15 cellular contexts compared by ENCODE assay signal in genomic region chr16:22347100-22347820, GRCh38. TPM values are rescaled to one million over a fixed set of nuclear protein-coding genes. Genes with fewer than 3 reads are reported as not detected.
A peak's percentile ranks its signal among the peaks of the same experiment; 100 is the strongest.
DNase-seq lines count a peak whose midpoint lies in the region; ATAC-seq, FAIRE-seq and TF ChIP-seq lines count a peak whose summit lies in the region.
"Had no signal": no experiment of that assay in that cellular context is flagged by ENCODE, and none has a peak within 500 bp of the region (broad histone marks: within the 10 kb centered on the region; RNA-seq: fewer than 3 reads in every experiment).

No MANE protein-coding gene starts in this region.

- WGBS in HepG2 (ENCODE audit: low lambda C conversion rate): 96% methylated on average over 20 of the region's 20 CpGs

- H3K9me3 ChIP-seq in CD4-positive, CD25-positive, alpha-beta regulatory T cell (ENCODE audit: control insufficient read depth in 2 of 2, low read length in 2 of 2): no peaks in the 10 kb centered on the region
- no peaks in the 10 kb centered on the region for H3K9me3 ChIP-seq in Caco-2
- no peaks in the 10 kb centered on the region for H3K9me3 ChIP-seq in HepG2 (ENCODE audit: low read length)
- H3K9me3 ChIP-seq: suprapubic skin had no signal

- peaks cover 68% of the 10 kb centered on the region for H3K36me3 ChIP-seq in CD4-positive, CD25-positive, alpha-beta regulatory T cell (ENCODE audit: control insufficient read depth, insufficient read depth, low read length)
- H3K36me3 ChIP-seq in Caco-2 (ENCODE audit: control insufficient read depth, insufficient read depth, low read length) (peaks cover 4% of the 10 kb centered on the region; the same call in 1 of the 2 replicates), HepG2 (replicated peaks in 1 of 2; ENCODE audit: control insufficient read depth in 1 of 2, insufficient read depth in 2 of 2, low read length in 2 of 2) (peaks cover 39 to 69% of the 10 kb centered on the region in 2 experiments)

- no peak for DNase-seq in CD4-positive, CD25-positive, alpha-beta regulatory T cell
- DNase-seq in Caco-2 (no peak), cerebellar cortex (ENCODE audit: low spot score) (peak; percentile 48), HepG2 (ENCODE audit: low spot score) (no peak), retina (no peak)
- no peak for DNase-seq in activated CD8-positive, alpha-beta memory T cell treated with anti-CD3 and anti-CD28 coated beads, Interleukin-2, amount 50 U/mL, for 4 hours
- DNase-seq: activated CD4-positive, alpha-beta T cell treated with anti-CD3 and anti-CD28 coated beads, Interleukin-2, amount 50 U/mL, for 1 hour; brain microvascular endothelial cell; effector memory CD4-positive, alpha-beta T cell; NCI-H1417 treated with DMSO at 0.1 percent for 48 hours; NCI-H345; nephron progenitor cell; SHP77 treated with DMSO at 0.1 percent for 48 hours had no signal

- no peaks in the 10 kb centered on the region for H3K27me3 ChIP-seq in CD4-positive, CD25-positive, alpha-beta regulatory T cell (ENCODE audit: control insufficient read depth, insufficient read depth, low read length)
- H3K27me3 ChIP-seq in Caco-2 (replicated peaks; ENCODE audit: control insufficient read depth, insufficient read depth, low read length) (no peaks in the 10 kb centered on the region), HepG2 (ENCODE audit: control insufficient read depth in 1 of 2, insufficient read depth in 2 of 2, low read length in 2 of 2) (no peaks in the 10 kb centered on the region)
- H3K27me3 ChIP-seq: brain microvascular endothelial cell, suprapubic skin had no signal

- no peak overlapping the region for H3K4me2 ChIP-seq in HepG2 (ENCODE audit: low read depth, low read length)

- no peaks in the 10 kb centered on the region for H3K4me1 ChIP-seq in CD4-positive, CD25-positive, alpha-beta regulatory T cell (ENCODE audit: control insufficient read depth, insufficient read depth, low read length, poor library complexity, severe bottlenecking)
- H3K4me1 ChIP-seq in Caco-2: peaks cover 7% of the 10 kb centered on the region
- 0 out of 2 replicates have a peak, but pooled peaks cover under 1% of the 10 kb centered on the region for H3K4me1 ChIP-seq in HepG2 (ENCODE audit: insufficient read depth, low read length)

- CTCF ChIA-PET in Caco-2 (lab: Charles Lee) (interaction anchor here (1.5 kb wide), 1 partner anchor 10 kb away, joined by 4 read pairs; no protein-coding TSS in a partner anchor), HepG2 (lab: Yijun Ruan, JAX; ENCODE audit: low intra/inter-chr PET ratio, low total read pairs) (no interaction called here)

- in situ Hi-C loops in HepG2 (cut with HindIII; ENCODE audit: extremely low pct_ligation_motif_present, low pct_unique_long_range_greater_than_20kb): loop anchor here (25.0 kb wide), 2 partner anchors 785 to 1185 kb away; partner anchors contain the start of genes DNAH3 and LDAF1

- peaks cover 27 to 33% (median 30%) of the 10 kb centered on the region in 4 donors for H3K4me1 Mint-ChIP-seq in CD4-positive, CD25-positive, alpha-beta regulatory T cell
- H3K4me1 Mint-ChIP-seq in Caco-2 (ENCODE audit: low read depth, unreplicated experiment): no peaks in the 10 kb centered on the region
- H3K4me1 Mint-ChIP-seq: nephron progenitor cell had no signal

- no peak overlapping the region for H3K9ac ChIP-seq in HepG2 (ENCODE audit: insufficient read depth, low read depth, low read length)

- H3K27me3 Mint-ChIP-seq in CD4-positive, CD25-positive, alpha-beta regulatory T cell: no peaks in the 10 kb centered on the region
- H3K27me3 Mint-ChIP-seq in Caco-2 (ENCODE audit: insufficient read depth, unreplicated experiment): no peaks in the 10 kb centered on the region

- TF ChIP-seq RAD21 in HepG2 (CRISPR knock-in tag; IDR thresholded peaks at IDR 0.05): no peak

- BruUV-seq in Caco-2 (replicated peaks; lab: Mats Ljungman, UMichigan): no TSS peak
- no TSS peak for BruUV-seq in HepG2 (replicated peaks; lab: Mats Ljungman, UMichigan)

- no peak for TF ChIP-seq EP300 in HepG2 (IDR thresholded peaks at IDR 0.05; ENCODE audit: low read depth in 2 of 2, low read length in 2 of 2)
- TF ChIP-seq EP300 in HepG2 (CRISPR knock-in tag; IDR thresholded peaks at IDR 0.05; ENCODE audit: borderline replicate concordance): no peak

- no peak for ATAC-seq in CD4-positive, CD25-positive, alpha-beta regulatory T cell (ENCODE audit: low read depth in 2 of 2)
- ATAC-seq in HepG2 (peak; percentile 26), GM19035 (IDR thresholded peaks at IDR 0.05; ENCODE audit: unreplicated experiment) (no peak)

- H3K27ac ChIP-seq in CD4-positive, CD25-positive, alpha-beta regulatory T cell (ENCODE audit: insufficient read depth, low read length, poor library complexity, severe bottlenecking): no peak overlapping the region
- no peak overlapping the region for H3K27ac ChIP-seq in HepG2 (ENCODE audit: extremely low read length, insufficient read depth, low read length)
- H3K27ac ChIP-seq: brain microvascular endothelial cell, suprapubic skin had no signal

- peaks cover 12% of the 10 kb centered on the region for H3K79me2 ChIP-seq in HepG2 (ENCODE audit: insufficient read depth, low read length)

- POLR2A ChIA-PET in Caco-2 (lab: Charles Lee) (no interaction called here), HepG2 (lab: Yijun Ruan, JAX) (interaction anchor here (2.1 kb wide), 1 partner anchor 26 kb away, joined by 6 read pairs; no protein-coding TSS in a partner anchor)

- peaks cover 47% of the 10 kb centered on the region for H3K36me3 Mint-ChIP-seq in CD4-positive, CD25-positive, alpha-beta regulatory T cell
- peaks cover 59% of the 10 kb centered on the region for H3K36me3 Mint-ChIP-seq in Caco-2 (ENCODE audit: insufficient read depth, unreplicated experiment)

- intact Hi-C loops in Caco-2 (cut with micrococcal nuclease; ENCODE audit: unreplicated experiment) (no loop called here), HepG2 (cut with micrococcal nuclease; ENCODE audit: unreplicated experiment) (no loop called here)

- no peak for FAIRE-seq in HepG2 (lab: Jason Lieb, UNC)

- TF ChIP-seq CTCF in Caco-2 (IDR thresholded peaks at IDR 0.05; ENCODE audit: insufficient read depth in 1 of 2, low read depth in 1 of 2, low read length in 1 of 2, severe bottlenecking in 1 of 2, unreplicated experiment in 1 of 2) (no peak), HepG2 (CRISPR knock-in tag; IDR thresholded peaks at IDR 0.05) (no peak)

- H2AFZ ChIP-seq in HepG2 (ENCODE audit: low read length): no peak overlapping the region

- no peak for TF ChIP-seq POLR2A in HepG2 (IDR thresholded peaks at IDR 0.05; ENCODE audit: insufficient read depth in 1 of 2, low read depth in 2 of 2, low read length in 2 of 2)

- H3K27ac Mint-ChIP-seq in CD4-positive, CD25-positive, alpha-beta regulatory T cell: peak overlapping the region in 2 of 3 donors; percentile 70 to 84
- H3K27ac Mint-ChIP-seq in Caco-2 (ENCODE audit: unreplicated experiment): peak overlapping the region; percentile 56

- H3K9me3 Mint-ChIP-seq in CD4-positive, CD25-positive, alpha-beta regulatory T cell: peaks cover 0 to 2% (median 0%) of the 10 kb centered on the region in 7 donors
- no peaks in the 10 kb centered on the region for H3K9me3 Mint-ChIP-seq in Caco-2 (ENCODE audit: unreplicated experiment)

- no peak overlapping the region for H3K4me3 ChIP-seq in CD4-positive, CD25-positive, alpha-beta regulatory T cell (ENCODE audit: low read depth, low read length)
- H3K4me3 ChIP-seq in Caco-2 (ENCODE audit: low read depth, low read length) (no peak overlapping the region), HepG2 (replicated peaks in 1 of 3; ENCODE audit: insufficient read depth in 1 of 3, low read depth in 2 of 3, low read length in 3 of 3) (no peak overlapping the region)
- H3K4me3 ChIP-seq: suprapubic skin had no signal

- H4K20me1 ChIP-seq in HepG2 (ENCODE audit: insufficient read depth, low read length): peaks cover 12% of the 10 kb centered on the region; the same call in 1 of the 2 replicates

- H3K4me3 Mint-ChIP-seq in CD4-positive, CD25-positive, alpha-beta regulatory T cell: no peak overlapping the region
- H3K4me3 Mint-ChIP-seq in Caco-2 (ENCODE audit: unreplicated experiment): no peak overlapping the region
- H3K4me3 Mint-ChIP-seq: nephron progenitor cell had no signal

RNA-seq across cellular contexts. Expression of gene CDR2, which starts 27.2 kb away (rescaled TPM):
- total RNA-seq in CD4-positive, CD25-positive, alpha-beta regulatory T cell: 90.2 TPM
- 10 to 100 TPM; 64.7 to 82.1 (median 74.3) TPM for polyA plus RNA-seq in CD4-positive, CD25-positive, alpha-beta regulatory T cell
- total RNA-seq in Caco-2 (2022): 24.3 and 31.0 TPM in 2 replicates
- total RNA-seq in HepG2 (2016; rRNA removed; fragmentation: Illumina TruSeq; extraction: Trizol): 59.0 and 76.7 TPM in 2 replicates
- 20.7 and 23.8 TPM in 2 replicates for total RNA-seq in HepG2 (2016; cell fraction: cytosol; rRNA removed; fragmentation: Illumina TruSeq; extraction: Trizol; ENCODE audit: low read depth)
- total RNA-seq in HepG2 (2016; cell fraction: insoluble cytoplasmic fraction; rRNA removed; fragmentation: Illumina TruSeq; extraction: Trizol): 60.0 and 73.9 TPM in 2 replicates
- 44.0 and 46.8 TPM in 2 replicates for total RNA-seq in HepG2 (2016; cell fraction: membrane; rRNA removed; fragmentation: Illumina TruSeq; extraction: Trizol)
- total RNA-seq in HepG2 (2016; cell fraction: nucleus; rRNA removed; fragmentation: Illumina TruSeq; extraction: Trizol): 34.8 and 41.9 TPM in 2 replicates
- polyA plus RNA-seq in HepG2 (2011; rRNA removed): 67.5 and 78.9 TPM in 2 replicates
- 60.0 and 71.4 TPM in 2 replicates for polyA plus RNA-seq in HepG2 (2011; cell fraction: cytosol; rRNA removed)
- 32.2 and 35.4 TPM in 2 replicates for polyA plus RNA-seq in HepG2 (2011; cell fraction: nucleus; rRNA removed)
- polyA plus RNA-seq in HepG2 (2012): 42.9 and 53.6 TPM in 2 replicates
- polyA plus RNA-seq in HepG2 (2016; cell fraction: cytosol; fragmentation: Illumina TruSeq; extraction: Trizol; ENCODE audit: low read depth): 9.2 and 11.4 TPM in 2 replicates
- polyA plus RNA-seq in HepG2 (2016; cell fraction: insoluble cytoplasmic fraction; fragmentation: Illumina TruSeq; extraction: Trizol; ENCODE audit: low read depth): 89.8 and 91.4 TPM in 2 replicates
- 27.9 and 34.0 TPM in 2 replicates for polyA plus RNA-seq in HepG2 (2016; cell fraction: membrane; fragmentation: Illumina TruSeq; extraction: Trizol; ENCODE audit: low read depth)
- 73.8 and 74.1 TPM in 2 replicates for polyA plus RNA-seq in HepG2 (2016; cell fraction: nucleus; fragmentation: Illumina TruSeq; extraction: Trizol; ENCODE audit: insufficient read depth, low read depth)
- 12.4 and 45.2 TPM in 2 replicates for polyA minus RNA-seq in HepG2 (2011; rRNA and poly(A)+ RNA removed; ENCODE audit: low replicate concordance)
- 55.0 and 56.7 TPM in 2 replicates for polyA minus RNA-seq in HepG2 (2011; cell fraction: cytosol; rRNA and poly(A)+ RNA removed)
- 52.0 and 54.7 TPM in 2 replicates for polyA minus RNA-seq in HepG2 (2011; cell fraction: nucleus; rRNA and poly(A)+ RNA removed)

RNA-seq across cellular contexts. Expression of gene POLR3E, which starts 50.1 kb away (rescaled TPM):
- total RNA-seq in CD4-positive, CD25-positive, alpha-beta regulatory T cell: 249 TPM
- polyA plus RNA-seq in CD4-positive, CD25-positive, alpha-beta regulatory T cell: 10 to 100 TPM; 10.2 to 16.3 (median 14.6) TPM
- total RNA-seq in Caco-2 (2022) (68.7 and 70.8 TPM in 2 replicates), HepG2 (2016; rRNA removed; fragmentation: Illumina TruSeq; extraction: Trizol) (94.8 and 135 TPM in 2 replicates)
- total RNA-seq in HepG2 (2016; cell fraction: cytosol; rRNA removed; fragmentation: Illumina TruSeq; extraction: Trizol; ENCODE audit: low read depth): 40.5 and 40.7 TPM in 2 replicates
- 93.2 and 125 TPM in 2 replicates for total RNA-seq in HepG2 (2016; cell fraction: insoluble cytoplasmic fraction; rRNA removed; fragmentation: Illumina TruSeq; extraction: Trizol)
- total RNA-seq in HepG2 (2016; cell fraction: membrane; rRNA removed; fragmentation: Illumina TruSeq; extraction: Trizol): 103 and 106 TPM in 2 replicates
- total RNA-seq in HepG2 (2016; cell fraction: nucleus; rRNA removed; fragmentation: Illumina TruSeq; extraction: Trizol): 115 and 134 TPM in 2 replicates
- polyA plus RNA-seq in HepG2 (2011; rRNA removed): 262 and 280 TPM in 2 replicates
- polyA plus RNA-seq in HepG2 (2011; cell fraction: cytosol; rRNA removed): 132 and 169 TPM in 2 replicates
- 753 and 830 TPM in 2 replicates for polyA plus RNA-seq in HepG2 (2011; cell fraction: nucleus; rRNA removed)
- polyA plus RNA-seq in HepG2 (2012): 105 and 114 TPM in 2 replicates
- 31.3 and 37.9 TPM in 2 replicates for polyA plus RNA-seq in HepG2 (2016; cell fraction: cytosol; fragmentation: Illumina TruSeq; extraction: Trizol; ENCODE audit: low read depth)
- polyA plus RNA-seq in HepG2 (2016; cell fraction: insoluble cytoplasmic fraction; fragmentation: Illumina TruSeq; extraction: Trizol; ENCODE audit: low read depth): 94.5 and 105 TPM in 2 replicates
- 62.4 and 65.8 TPM in 2 replicates for polyA plus RNA-seq in HepG2 (2016; cell fraction: membrane; fragmentation: Illumina TruSeq; extraction: Trizol; ENCODE audit: low read depth)
- polyA plus RNA-seq in HepG2 (2016; cell fraction: nucleus; fragmentation: Illumina TruSeq; extraction: Trizol; ENCODE audit: insufficient read depth, low read depth): 279 and 292 TPM in 2 replicates
- 472 and 743 TPM in 2 replicates for polyA minus RNA-seq in HepG2 (2011; rRNA and poly(A)+ RNA removed; ENCODE audit: low replicate concordance)
- polyA minus RNA-seq in HepG2 (2011; cell fraction: cytosol; rRNA and poly(A)+ RNA removed): 96.6 and 110 TPM in 2 replicates
- polyA minus RNA-seq in HepG2 (2011; cell fraction: nucleus; rRNA and poly(A)+ RNA removed): 279 and 332 TPM in 2 replicates
